ENCODE assay signal across 24 cellular contexts in genomic region chr4:22345678-22346077, GRCh38.
A peak's percentile ranks its signal among the peaks of the same experiment; 100 is the strongest.
DNase-seq lines count a peak whose midpoint lies in the region; ATAC-seq and TF ChIP-seq lines count a peak whose summit lies in the region.
"Had no signal": no experiment of that assay in that cellular context is flagged by ENCODE, and none has a peak within 500 bp of the region (broad histone marks: within the 10 kb centered on the region; RNA-seq: fewer than 3 reads in every experiment).

No MANE protein-coding gene starts in this region.

- no peaks in the 10 kb centered on the region for H3K27me3 ChIP-seq in spleen (replicated peaks in 1 of 7)
- H3K27me3 ChIP-seq: MG63 had no signal

- no peaks in the 10 kb centered on the region for H3K36me3 ChIP-seq in spleen
- H3K36me3 ChIP-seq: MG63 had no signal

- no peak for ATAC-seq in activated CD4-positive, alpha-beta T cell treated with anti-CD3 and anti-CD28 coated beads for 36 hours

- H3K4me1 ChIP-seq in spleen = no peaks in the 10 kb centered on the region

- no peaks in the 10 kb centered on the region for H3K9me3 Mint-ChIP-seq in activated CD4-positive, alpha-beta T cell treated with anti-CD3 and anti-CD28 coated beads, Interleukin-2, amount 10 ng/mL, durations not matched to agents 24 days and 14 days
- H3K9me3 Mint-ChIP-seq in activated CD4-positive, alpha-beta T cell treated with anti-CD3 and anti-CD28 coated beads for 36 hours (ENCODE audit: low read depth) = no peaks in the 10 kb centered on the region

- WGBS in spleen, 5 donors = 85 to 100% (median 87%) methylated on average over 1 of the region's 1 CpG

- no peak overlapping the region for H3K4me3 Mint-ChIP-seq in activated CD4-positive, alpha-beta T cell treated with anti-CD3 and anti-CD28 coated beads, Interleukin-2, amount 10 ng/mL, durations not matched to agents 24 days and 14 days
- H3K4me3 Mint-ChIP-seq in activated CD4-positive, alpha-beta T cell treated with anti-CD3 and anti-CD28 coated beads for 36 hours = no peak overlapping the region
- H3K4me3 Mint-ChIP-seq: B cell, H9, IgD-negative memory B cell had no signal

- no peaks in the 10 kb centered on the region for H3K27me3 Mint-ChIP-seq in activated CD4-positive, alpha-beta T cell treated with anti-CD3 and anti-CD28 coated beads, Interleukin-2, amount 10 ng/mL, durations not matched to agents 24 days and 14 days
- no peaks in the 10 kb centered on the region for H3K27me3 Mint-ChIP-seq in activated CD4-positive, alpha-beta T cell treated with anti-CD3 and anti-CD28 coated beads for 36 hours
- H3K27me3 Mint-ChIP-seq: B cell, IgD-negative memory B cell had no signal

- POLR2A ChIA-PET in activated CD4-positive, alpha-beta T cell treated with anti-CD3 and anti-CD28 coated beads for 36 hours (lab: Charles Lee) = no interaction called here

- no peak overlapping the region for H3K27ac ChIP-seq in spleen
- H3K27ac ChIP-seq: 22Rv1 had no signal

- DNase-seq in NCI-H1092 treated with DMSO at 0.1 percent for 48 hours (lab: John Stamatoyannopoulos, UW) = peak; percentile 35
- DNase-seq in NCI-H1092 (lab: John Stamatoyannopoulos, UW) = no peak
- peak; percentile 66 for DNase-seq in COLO829 (ENCODE audit: low spot score)
- DNase-seq in epidermal melanocyte (ENCODE audit: insufficient read length, low spot score) = peak; percentile 32
- DNase-seq in midbrain (lab: John Stamatoyannopoulos, UW) = peak; percentile 28
- DNase-seq in spleen = no peak
- no peak for DNase-seq in activated CD4-positive, alpha-beta T cell treated with anti-CD3 and anti-CD28 coated beads, Interleukin-2, amount 10 ng/mL, durations not matched to agents 24 days and 14 days
- no peak for DNase-seq in activated CD4-positive, alpha-beta T cell treated with anti-CD3 and anti-CD28 coated beads for 36 hours
- DNase-seq: COR-L47, DMS 273 treated with DMSO at 0.1 percent for 48 hours, DND-41, H9, Karpas-422, MG63, NCI-H1105, NCI-H187, NCI-H2107, NCI-H446 treated with DMSO at 0.1 percent for 48 hours, NCI-H748 treated with DMSO at 0.1 percent for 48 hours, OCI-M1, SHP77 treated with DMSO at 0.1 percent for 48 hours had no signal

- H3K4me1 Mint-ChIP-seq in activated CD4-positive, alpha-beta T cell treated with anti-CD3 and anti-CD28 coated beads, Interleukin-2, amount 10 ng/mL, durations not matched to agents 24 days and 14 days = no peaks in the 10 kb centered on the region
- no peaks in the 10 kb centered on the region for H3K4me1 Mint-ChIP-seq in activated CD4-positive, alpha-beta T cell treated with anti-CD3 and anti-CD28 coated beads for 36 hours
- H3K4me1 Mint-ChIP-seq: B cell had no signal

- H3K27ac Mint-ChIP-seq in activated CD4-positive, alpha-beta T cell treated with anti-CD3 and anti-CD28 coated beads, Interleukin-2, amount 10 ng/mL, durations not matched to agents 24 days and 14 days = no peak overlapping the region
- H3K27ac Mint-ChIP-seq in activated CD4-positive, alpha-beta T cell treated with anti-CD3 and anti-CD28 coated beads for 36 hours = no peak overlapping the region
- H3K27ac Mint-ChIP-seq: B cell, H9, IgD-negative memory B cell had no signal

- intact Hi-C loops in spleen (cut with DNase I; ENCODE audit: low total_unique reads) = no loop called here
- intact Hi-C loops in activated CD4-positive, alpha-beta T cell treated with anti-CD3 and anti-CD28 coated beads, Interleukin-2, amount 10 ng/mL, durations not matched to agents 24 days and 14 days (cut with micrococcal nuclease) = no loop called here
- intact Hi-C loops in activated CD4-positive, alpha-beta T cell treated with anti-CD3 and anti-CD28 coated beads for 36 hours (cut with DNase I, micrococcal nuclease) = no loop called here

- no peaks in the 10 kb centered on the region for H3K36me3 Mint-ChIP-seq in activated CD4-positive, alpha-beta T cell treated with anti-CD3 and anti-CD28 coated beads, Interleukin-2, amount 10 ng/mL, durations not matched to agents 24 days and 14 days (ENCODE audit: low read depth)
- H3K36me3 Mint-ChIP-seq in activated CD4-positive, alpha-beta T cell treated with anti-CD3 and anti-CD28 coated beads for 36 hours (ENCODE audit: low read depth) = no peaks in the 10 kb centered on the region
- H3K36me3 Mint-ChIP-seq: IgD-negative memory B cell had no signal

- no peak for TF ChIP-seq CTCF in spleen (IDR thresholded peaks at IDR 0.05 in 8 of 11, conservative IDR thresholded peaks at IDR 0.05 in 3 of 11)

- CTCF ChIA-PET in activated CD4-positive, alpha-beta T cell treated with anti-CD3 and anti-CD28 coated beads for 36 hours (lab: Charles Lee) = no interaction called here

- H3K9me3 ChIP-seq in spleen = peaks cover 0 to 4% (median 0%) of the 10 kb centered on the region in 8 donors
- H3K9me3 ChIP-seq: MG63 had no signal

- TF ChIP-seq POLR2A in spleen (IDR thresholded peaks at IDR 0.05) = no peak

- no peak overlapping the region for H3K4me3 ChIP-seq in spleen
- H3K4me3 ChIP-seq: MG63 had no signal

Comparison
In these comparisons a context has a peak if more than half of its experiments do, and no peak if none do; other contexts are left out.
1. DNase-seq: peak in NCI-H1092 treated with DMSO at 0.1 percent for 48 hours (single experiment), COLO829 (single experiment), epidermal melanocyte (single experiment) and midbrain (single experiment); none in NCI-H1092 (single experiment), spleen (single experiment), activated CD4-positive, alpha-beta T cell treated with anti-CD3 and anti-CD28 coated beads, Interleukin-2, amount 10 ng/mL, durations not matched to agents 24 days and 14 days (single experiment) and activated CD4-positive, alpha-beta T cell treated with anti-CD3 and anti-CD28 coated beads for 36 hours (single experiment).